Comparison of ENCODE assay signal across 1 cellular context in genomic region chr13:85265296-85265695, GRCh38.
TF ChIP-seq lines count a peak whose summit lies in the region.

No MANE protein-coding gene starts in this region.

TF ChIP-seq in SK-N-SH, 30 proteins besides CTCF, POLR2A, EP300 and RAD21 (continued from another document):
- TF ChIP-seq, protein P1, sequence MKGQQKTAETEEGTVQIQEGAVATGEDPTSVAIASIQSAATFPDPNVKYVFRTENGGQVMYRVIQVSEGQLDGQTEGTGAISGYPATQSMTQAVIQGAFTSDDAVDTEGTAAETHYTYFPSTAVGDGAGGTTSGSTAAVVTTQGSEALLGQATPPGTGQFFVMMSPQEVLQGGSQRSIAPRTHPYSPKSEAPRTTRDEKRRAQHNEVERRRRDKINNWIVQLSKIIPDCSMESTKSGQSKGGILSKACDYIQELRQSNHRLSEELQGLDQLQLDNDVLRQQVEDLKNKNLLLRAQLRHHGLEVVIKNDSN (IDR thresholded peaks at IDR 0.05; ENCODE audit: borderline replicate concordance, low read depth), result no peak
